23 cellular contexts compared by ENCODE assay signal in the genomic region with DNA sequence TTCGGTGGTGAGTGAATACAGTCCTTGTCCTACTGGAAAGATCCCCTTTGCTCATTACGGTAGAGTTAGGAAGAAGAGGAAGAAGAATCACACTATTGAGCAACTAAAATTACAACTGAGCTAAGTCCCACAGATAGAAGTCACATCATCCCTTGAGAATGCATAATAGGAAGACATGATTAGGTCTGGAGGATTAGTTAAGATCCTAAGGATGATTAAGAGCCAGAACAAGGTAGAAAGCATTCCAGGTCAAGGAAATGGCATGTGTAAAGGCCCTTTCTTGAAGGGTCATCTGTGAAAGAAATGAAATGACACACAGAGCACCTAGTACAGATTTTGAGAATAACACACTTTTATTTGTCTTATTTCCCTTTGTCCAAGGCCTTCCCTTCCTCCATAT.
DNase-seq lines count a peak whose midpoint lies in the region; ATAC-seq, FAIRE-seq and TF ChIP-seq lines count a peak whose summit lies in the region.
"Had no signal": no experiment of that assay in that cellular context is flagged by ENCODE, and none has a peak within 500 bp of the region (broad histone marks: within the 10 kb centered on the region; RNA-seq: fewer than 3 reads in every experiment).

No MANE protein-coding gene starts in this region.

- H3K27ac Mint-ChIP-seq in GM23338 (no peak overlapping the region), progenitor cell of endocrine pancreas (no peak overlapping the region)
- H3K27ac Mint-ChIP-seq: B cell; CD4-positive, alpha-beta T cell; CD8-positive, alpha-beta T cell had no signal

- H3K56ac ChIP-seq in mesendoderm (ENCODE audit: low read length) = no peak overlapping the region

- no peak overlapping the region for H2BK12ac ChIP-seq in trophoblast cell (ENCODE audit: low read length)

- WGBS in K562 (ENCODE audit: insufficient coverage, low coverage, missing lambda C conversion rate) = 20% methylated on average over 2 of the region's 2 CpGs
- no CpG with 5 or more reads among the region's 2 CpGs for WGBS in mesendoderm (ENCODE audit: extremely low coverage, insufficient coverage, low lambda C conversion rate)
- WGBS in trophoblast cell (ENCODE audit: extremely low coverage, insufficient coverage, insufficient read length) = no CpG with 5 or more reads among the region's 2 CpGs

- CTCF ChIA-PET in K562 (lab: Yijun Ruan, JAX; ENCODE audit: low intra/inter-chr PET ratio) = no interaction called here

- POLR2A ChIA-PET in K562 (lab: Yijun Ruan, JAX) = no interaction called here

- H3K9ac ChIP-seq in K562 (ENCODE audit: insufficient read depth in 1 of 2, low read depth in 2 of 2, low read length in 2 of 2) = no peak overlapping the region
- no peak overlapping the region for H3K9ac ChIP-seq in mesendoderm (ENCODE audit: low read length)
- no peak overlapping the region for H3K9ac ChIP-seq in trophoblast cell (ENCODE audit: low read length)
- H3K9ac ChIP-seq: BLaER1 treated with 17β-estradiol and CSF1 and Interleukin-3, amounts not matched to agents 10 nM and 100 nM had no signal

- H2AK5ac ChIP-seq in mesendoderm (ENCODE audit: low read length) (no peak overlapping the region), trophoblast cell (ENCODE audit: low read length) (no peak overlapping the region)

- H4K12ac ChIP-seq in trophoblast cell (ENCODE audit: low read depth, low read length) = no peak overlapping the region

- no peak overlapping the region for H4K91ac ChIP-seq in trophoblast cell (ENCODE audit: low read depth, low read length)

- H3K36me3 Mint-ChIP-seq in GM23338 (ENCODE audit: low read depth) (peaks cover 6% of the 10 kb centered on the region; the same call in 1 of the 3 replicates), progenitor cell of endocrine pancreas (ENCODE audit: insufficient read depth) (no peaks in the 10 kb centered on the region)
- H3K36me3 Mint-ChIP-seq: CD8-positive, alpha-beta T cell had no signal

- intact Hi-C loops in K562 (cut with micrococcal nuclease) = no loop called here

- no peak overlapping the region for H3K18ac ChIP-seq in mesendoderm (ENCODE audit: low read length)
- no peak overlapping the region for H3K18ac ChIP-seq in trophoblast cell (ENCODE audit: low read length)

- H3K9me2 ChIP-seq in GM23338 (ENCODE audit: insufficient read depth) = peaks cover 14% of the 10 kb centered on the region

- no peak overlapping the region for H2BK5ac ChIP-seq in mesendoderm (ENCODE audit: low read length)
- H2BK5ac ChIP-seq in trophoblast cell (ENCODE audit: low read depth, low read length, poor library complexity) = peak overlapping the region; percentile 51

- ATAC-seq in GM23338 (no peak), K562 (no peak)
- ATAC-seq: A549; CD8-positive, alpha-beta T cell had no signal

- no peak overlapping the region for H3K4me3 Mint-ChIP-seq in GM23338
- no peak overlapping the region for H3K4me3 Mint-ChIP-seq in progenitor cell of endocrine pancreas (ENCODE audit: low read depth)
- H3K4me3 Mint-ChIP-seq: B cell; CD4-positive, alpha-beta T cell; CD8-positive, alpha-beta T cell had no signal

- H2BK120ac ChIP-seq in mesendoderm (ENCODE audit: low read depth, low read length) = no peak overlapping the region
- no peak overlapping the region for H2BK120ac ChIP-seq in trophoblast cell (ENCODE audit: insufficient read depth, low read length, poor library complexity)

- H3K79me2 ChIP-seq in GM23338 (replicated peaks; ENCODE audit: insufficient read depth) (no peaks in the 10 kb centered on the region), K562 (ENCODE audit: control insufficient read depth, insufficient read depth, low read length) (no peaks in the 10 kb centered on the region), mesendoderm (ENCODE audit: control insufficient read depth, insufficient read depth, low read length) (no peaks in the 10 kb centered on the region), trophoblast cell (ENCODE audit: control insufficient read depth, insufficient read depth, low read length, poor library complexity) (no peaks in the 10 kb centered on the region)

- no peak overlapping the region for H4K5ac ChIP-seq in mesendoderm (ENCODE audit: low read length)

- H2BK15ac ChIP-seq in mesendoderm (replicated peaks; ENCODE audit: low read depth) = no peak overlapping the region

- H4K20me1 ChIP-seq in GM23338 (replicated peaks; ENCODE audit: insufficient read depth) = no peaks in the 10 kb centered on the region
- no peaks in the 10 kb centered on the region for H4K20me1 ChIP-seq in K562 (replicated peaks; ENCODE audit: control insufficient read depth, insufficient read depth, low read length)
- H4K20me1 ChIP-seq: BLaER1 treated with 17β-estradiol and CSF1 and Interleukin-3, amounts not matched to agents 10 nM and 100 nM had no signal

- TF ChIP-seq CTCF in GM23338 (conservative IDR thresholded peaks at IDR 0.05; ENCODE audit: low read depth in 2 of 2) (no peak), K562 (IDR thresholded peaks at IDR 0.05 in 2 of 3, conservative IDR thresholded peaks at IDR 0.05 in 1 of 3; ENCODE audit: insufficient read depth in 2 of 3, low read depth in 1 of 3, low read length in 3 of 3) (no peak), progenitor cell of endocrine pancreas (IDR thresholded peaks at IDR 0.05; ENCODE audit: unreplicated experiment) (no peak)

- no peaks in the 10 kb centered on the region for H3K9me1 ChIP-seq in K562 (ENCODE audit: control insufficient read depth, insufficient read depth, low read length)

- in situ Hi-C loops in K562 (cut with MboI) = no loop called here

- no peaks in the 10 kb centered on the region for H3K79me1 ChIP-seq in mesendoderm (ENCODE audit: low read length)
- peaks cover 8% of the 10 kb centered on the region for H3K79me1 ChIP-seq in trophoblast cell (ENCODE audit: low read length)

- peak overlapping the region; percentile 52 for H2AFZ ChIP-seq in GM23338
- H2AFZ ChIP-seq in K562 (ENCODE audit: low read depth, low read length) = peak overlapping the region; percentile 28; the same call in 1 of the 2 replicates
- no peak overlapping the region for H2AFZ ChIP-seq in trophoblast cell (ENCODE audit: insufficient read depth, low read length, poor library complexity)

- H3K36me3 ChIP-seq in GM23338 (ENCODE audit: insufficient read depth) (no peaks in the 10 kb centered on the region; the same call in 1 of the 2 replicates), K562 (ENCODE audit: control insufficient read depth, insufficient read depth, low read length) (no peaks in the 10 kb centered on the region), mesendoderm (ENCODE audit: control insufficient read depth, insufficient read depth, low read length) (no peaks in the 10 kb centered on the region), trophoblast cell (ENCODE audit: control insufficient read depth in 1 of 2, insufficient read depth in 2 of 2, low read length in 2 of 2) (no peaks in the 10 kb centered on the region)
- H3K36me3 ChIP-seq: BLaER1 treated with 17β-estradiol and CSF1 and Interleukin-3, amounts not matched to agents 10 nM and 100 nM had no signal

- no peak overlapping the region for H3K4me2 ChIP-seq in GM23338
- H3K4me2 ChIP-seq in K562 (ENCODE audit: insufficient read depth, low read length) = peak overlapping the region; percentile 3; the same call in 1 of the 2 replicates
- no peak overlapping the region for H3K4me2 ChIP-seq in mesendoderm (ENCODE audit: low read length)
- H3K4me2 ChIP-seq in trophoblast cell (ENCODE audit: low read length) = no peak overlapping the region
- H3K4me2 ChIP-seq: A549; BLaER1 treated with 17β-estradiol and CSF1 and Interleukin-3, amounts not matched to agents 10 nM and 100 nM had no signal

- H3K14ac ChIP-seq in trophoblast cell (ENCODE audit: low read length) = no peak overlapping the region

- H3K4me1 Mint-ChIP-seq in GM23338 (peaks cover 6% of the 10 kb centered on the region; the same call in 1 of the 3 replicates), progenitor cell of endocrine pancreas (ENCODE audit: low read depth) (no peaks in the 10 kb centered on the region)
- H3K4me1 Mint-ChIP-seq: B cell had no signal

- H3K27ac ChIP-seq in GM23338 (ENCODE audit: low read depth) (no peak overlapping the region), K562 (ENCODE audit: extremely low read depth, low read depth, low read length) (no peak overlapping the region), mesendoderm (ENCODE audit: low read depth, low read length) (no peak overlapping the region), trophoblast cell (ENCODE audit: low read depth, low read length) (peak overlapping the region; percentile 55)
- H3K27ac ChIP-seq: 22Rv1; A549; BLaER1 treated with 17β-estradiol and CSF1 and Interleukin-3, amounts not matched to agents 10 nM and 100 nM; C4-2B had no signal

- no peak overlapping the region for H3K4ac ChIP-seq in mesendoderm (ENCODE audit: low read depth, low read length)
- H3K4ac ChIP-seq in trophoblast cell (ENCODE audit: low read depth, low read length) = no peak overlapping the region

- DNase-seq in GM23338 (ENCODE audit: low spot score) = no peak
- DNase-seq in K562 (ENCODE audit: extremely low read depth in 1 of 4, low spot score in 3 of 4) = no peak
- DNase-seq in mesendoderm = peak; percentile 72
- DNase-seq in trophoblast cell = peak in 1 of 2 donors; percentile 86
- no peak for DNase-seq in putamen (ENCODE audit: low spot score)
- no peak for DNase-seq in progenitor cell of endocrine pancreas (ENCODE audit: low spot score, unreplicated experiment)
- DNase-seq in hepatic stellate cell (ENCODE audit: low spot score) = no peak
- no peak for DNase-seq in HuH-7 (ENCODE audit: low spot score)
- DNase-seq: AML-193; Caco-2; Calu3; CD4-positive, alpha-beta T cell; CD8-positive, alpha-beta T cell; DMS79 treated with DMSO at 0.1 percent for 48 hours; GF-D8 had no signal

- no peak for TF ChIP-seq EP300 in K562 (IDR thresholded peaks at IDR 0.05; ENCODE audit: low read length)

- H4K8ac ChIP-seq in mesendoderm (ENCODE audit: low read depth, low read length) (no peak overlapping the region), trophoblast cell (ENCODE audit: low read depth, low read length) (no peak overlapping the region)

- peaks cover 4% of the 10 kb centered on the region for H3K27me3 Mint-ChIP-seq in GM23338 (ENCODE audit: insufficient read depth, low read depth, poor library complexity)
- H3K27me3 Mint-ChIP-seq in progenitor cell of endocrine pancreas = no peaks in the 10 kb centered on the region

- no peak for FAIRE-seq in K562 (lab: Jason Lieb, UNC)
- FAIRE-seq: A549, D721Med, G401.6, GM12891 had no signal

- TF ChIP-seq POLR2A in K562 (conservative IDR thresholded peaks at IDR 0.05) = no peak

- H3K9me3 ChIP-seq in K562 (replicated peaks; ENCODE audit: control insufficient read depth, insufficient read depth, low read depth, low read length) = no peaks in the 10 kb centered on the region
- no peaks in the 10 kb centered on the region for H3K9me3 ChIP-seq in trophoblast cell (ENCODE audit: insufficient read depth, low read depth, low read length)
- H3K9me3 ChIP-seq: A549; BLaER1 treated with 17β-estradiol and CSF1 and Interleukin-3, amounts not matched to agents 10 nM and 100 nM; Caco-2 had no signal

- no TSS peak for BruUV-seq in K562 (replicated peaks; lab: Mats Ljungman, UMichigan)

- no peak for TF ChIP-seq RAD21 in K562 (CRISPR knock-in tag; conservative IDR thresholded peaks at IDR 0.05 in 1 of 2, IDR thresholded peaks at IDR 0.05 in 1 of 2)

- H3K4me3 ChIP-seq in GM23338 = no peak overlapping the region
- no peak overlapping the region for H3K4me3 ChIP-seq in K562
- no peak overlapping the region for H3K4me3 ChIP-seq in mesendoderm (ENCODE audit: low read length)
- no peak overlapping the region for H3K4me3 ChIP-seq in trophoblast cell (ENCODE audit: low read depth, low read length)
- H3K4me3 ChIP-seq: A549; BLaER1 treated with 17β-estradiol and CSF1 and Interleukin-3, amounts not matched to agents 10 nM and 100 nM had no signal

- H3K4me1 ChIP-seq in GM23338 (ENCODE audit: insufficient read depth) = no peaks in the 10 kb centered on the region
- peaks cover 7 to 50% of the 10 kb centered on the region in 2 experiments for H3K4me1 ChIP-seq in K562 (replicated peaks in 1 of 2; ENCODE audit: control insufficient read depth in 2 of 2, insufficient read depth in 2 of 2, low read length in 2 of 2)
- H3K4me1 ChIP-seq in mesendoderm (ENCODE audit: control insufficient read depth, low read depth, low read length) = no peaks in the 10 kb centered on the region
- H3K4me1 ChIP-seq in trophoblast cell (ENCODE audit: control insufficient read depth in 1 of 2, insufficient read depth in 2 of 2, low read length in 2 of 2) = peaks cover 9 to 10% of the 10 kb centered on the region in 2 experiments
- H3K4me1 ChIP-seq: A549 had no signal

- H3K9me3 Mint-ChIP-seq in GM23338 (peaks cover 11% of the 10 kb centered on the region), progenitor cell of endocrine pancreas (ENCODE audit: low read depth) (peaks cover 3% of the 10 kb centered on the region)
- H3K9me3 Mint-ChIP-seq: CD8-positive, alpha-beta T cell had no signal

- H3K27me3 ChIP-seq in GM23338 (ENCODE audit: insufficient read depth) (no peaks in the 10 kb centered on the region; the same call in 1 of the 2 replicates), K562 (ENCODE audit: control insufficient read depth in 2 of 2, insufficient read depth in 2 of 2, low read length in 2 of 2) (no peaks in the 10 kb centered on the region), mesendoderm (ENCODE audit: insufficient read depth, low read length, poor library complexity) (no peaks in the 10 kb centered on the region), trophoblast cell (ENCODE audit: insufficient read depth, low read length) (no peaks in the 10 kb centered on the region)
- H3K27me3 ChIP-seq: BLaER1 treated with 17β-estradiol and CSF1 and Interleukin-3, amounts not matched to agents 10 nM and 100 nM had no signal

- H3K23ac ChIP-seq in mesendoderm (ENCODE audit: low read length) (no peak overlapping the region), trophoblast cell (ENCODE audit: low read length) (no peak overlapping the region)

- no peaks in the 10 kb centered on the region for H3F3A ChIP-seq in GM23338 (replicated peaks; ENCODE audit: low read depth)
